ENCODE assay signal across 1 cellular context in genomic region chr1:183147735-183148134, GRCh38.
TF ChIP-seq lines count a peak whose summit lies in the region.

No MANE protein-coding gene starts in this region.

TF ChIP-seq in GM23338, 12 proteins besides CTCF, POLR2A, EP300 and RAD21 (continued from another document):
- TF ChIP-seq, protein P1, sequence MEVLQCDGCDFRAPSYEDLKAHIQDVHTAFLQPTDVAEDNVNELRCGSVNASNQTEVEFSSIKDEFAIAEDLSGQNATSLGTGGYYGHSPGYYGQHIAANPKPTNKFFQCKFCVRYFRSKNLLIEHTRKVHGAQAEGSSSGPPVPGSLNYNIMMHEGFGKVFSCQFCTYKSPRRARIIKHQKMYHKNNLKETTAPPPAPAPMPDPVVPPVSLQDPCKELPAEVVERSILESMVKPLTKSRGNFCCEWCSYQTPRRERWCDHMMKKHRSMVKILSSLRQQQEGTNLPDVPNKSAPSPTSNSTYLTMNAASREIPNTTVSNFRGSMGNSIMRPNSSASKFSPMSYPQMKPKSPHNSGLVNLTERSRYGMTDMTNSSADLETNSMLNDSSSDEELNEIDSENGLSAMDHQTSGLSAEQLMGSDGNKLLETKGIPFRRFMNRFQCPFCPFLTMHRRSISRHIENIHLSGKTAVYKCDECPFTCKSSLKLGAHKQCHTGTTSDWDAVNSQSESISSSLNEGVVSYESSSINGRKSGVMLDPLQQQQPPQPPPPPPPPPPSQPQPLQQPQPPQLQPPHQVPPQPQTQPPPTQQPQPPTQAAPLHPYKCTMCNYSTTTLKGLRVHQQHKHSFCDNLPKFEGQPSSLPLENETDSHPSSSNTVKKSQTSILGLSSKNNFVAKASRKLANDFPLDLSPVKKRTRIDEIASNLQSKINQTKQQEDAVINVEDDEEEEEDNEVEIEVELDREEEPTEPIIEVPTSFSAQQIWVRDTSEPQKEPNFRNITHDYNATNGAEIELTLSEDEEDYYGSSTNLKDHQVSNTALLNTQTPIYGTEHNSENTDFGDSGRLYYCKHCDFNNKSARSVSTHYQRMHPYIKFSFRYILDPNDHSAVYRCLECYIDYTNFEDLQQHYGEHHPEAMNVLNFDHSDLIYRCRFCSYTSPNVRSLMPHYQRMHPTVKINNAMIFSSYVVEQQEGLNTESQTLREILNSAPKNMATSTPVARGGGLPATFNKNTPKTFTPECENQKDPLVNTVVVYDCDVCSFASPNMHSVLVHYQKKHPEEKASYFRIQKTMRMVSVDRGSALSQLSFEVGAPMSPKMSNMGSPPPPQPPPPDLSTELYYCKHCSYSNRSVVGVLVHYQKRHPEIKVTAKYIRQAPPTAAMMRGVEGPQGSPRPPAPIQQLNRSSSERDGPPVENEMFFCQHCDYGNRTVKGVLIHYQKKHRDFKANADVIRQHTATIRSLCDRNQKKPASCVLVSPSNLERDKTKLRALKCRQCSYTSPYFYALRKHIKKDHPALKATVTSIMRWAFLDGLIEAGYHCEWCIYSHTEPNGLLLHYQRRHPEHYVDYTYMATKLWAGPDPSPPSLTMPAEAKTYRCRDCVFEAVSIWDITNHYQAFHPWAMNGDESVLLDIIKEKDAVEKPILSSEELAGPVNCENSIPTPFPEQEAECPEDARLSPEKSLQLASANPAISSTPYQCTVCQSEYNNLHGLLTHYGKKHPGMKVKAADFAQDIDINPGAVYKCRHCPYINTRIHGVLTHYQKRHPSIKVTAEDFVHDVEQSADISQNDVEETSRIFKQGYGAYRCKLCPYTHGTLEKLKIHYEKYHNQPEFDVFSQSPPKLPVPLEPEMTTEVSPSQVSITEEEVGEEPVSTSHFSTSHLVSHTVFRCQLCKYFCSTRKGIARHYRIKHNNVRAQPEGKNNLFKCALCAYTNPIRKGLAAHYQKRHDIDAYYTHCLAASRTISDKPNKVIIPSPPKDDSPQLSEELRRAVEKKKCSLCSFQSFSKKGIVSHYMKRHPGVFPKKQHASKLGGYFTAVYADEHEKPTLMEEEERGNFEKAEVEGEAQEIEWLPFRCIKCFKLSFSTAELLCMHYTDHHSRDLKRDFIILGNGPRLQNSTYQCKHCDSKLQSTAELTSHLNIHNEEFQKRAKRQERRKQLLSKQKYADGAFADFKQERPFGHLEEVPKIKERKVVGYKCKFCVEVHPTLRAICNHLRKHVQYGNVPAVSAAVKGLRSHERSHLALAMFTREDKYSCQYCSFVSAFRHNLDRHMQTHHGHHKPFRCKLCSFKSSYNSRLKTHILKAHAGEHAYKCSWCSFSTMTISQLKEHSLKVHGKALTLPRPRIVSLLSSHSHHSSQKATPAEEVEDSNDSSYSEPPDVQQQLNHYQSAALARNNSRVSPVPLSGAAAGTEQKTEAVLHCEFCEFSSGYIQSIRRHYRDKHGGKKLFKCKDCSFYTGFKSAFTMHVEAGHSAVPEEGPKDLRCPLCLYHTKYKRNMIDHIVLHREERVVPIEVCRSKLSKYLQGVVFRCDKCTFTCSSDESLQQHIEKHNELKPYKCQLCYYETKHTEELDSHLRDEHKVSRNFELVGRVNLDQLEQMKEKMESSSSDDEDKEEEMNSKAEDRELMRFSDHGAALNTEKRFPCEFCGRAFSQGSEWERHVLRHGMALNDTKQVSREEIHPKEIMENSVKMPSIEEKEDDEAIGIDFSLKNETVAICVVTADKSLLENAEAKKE (CRISPR knock-in tag; IDR thresholded peaks at IDR 0.05): no peak
- TF ChIP-seq EZH2phosphoT487 (IDR thresholded peaks at IDR 0.05; ENCODE audit: unreplicated experiment) (no peak), ZNF331 (CRISPR knock-in tag; IDR thresholded peaks at IDR 0.05; ENCODE audit: low read depth) (no peak), NANOG (IDR thresholded peaks at IDR 0.05; ENCODE audit: borderline replicate concordance) (no peak), STAT1 (IDR thresholded peaks at IDR 0.05; ENCODE audit: unreplicated experiment) (no peak), ZNF114 (CRISPR knock-in tag; IDR thresholded peaks at IDR 0.05) (no peak)
